ENCODE assay signal across 28 cellular contexts in genomic region chr5:109524555-109524954, GRCh38.
"Had no signal": no experiment of that assay in that cellular context is flagged by ENCODE, and none has a peak within 500 bp of the region (broad histone marks: within the 10 kb centered on the region; RNA-seq: fewer than 3 reads in every experiment).

No MANE protein-coding gene starts in this region.

- H3K9me3 ChIP-seq: colonic mucosa, esophagus squamous epithelium, gastrocnemius medialis, gastroesophageal sphincter had no signal

- DNase-seq: colonic mucosa; cortex of kidney; dermis blood vessel endothelial cell; dorsolateral prefrontal cortex; effector CD4-positive, alpha-beta T cell; effector CD8-positive, alpha-beta T cell; effector memory CD4-positive, alpha-beta T cell; effector memory CD8-positive, alpha-beta T cell; endodermal cell; erythroblast; esophagus squamous epithelium; foreskin fibroblast; foreskin keratinocyte; foreskin melanocyte; gastrocnemius medialis; glutamatergic neuron; head of caudate nucleus; heart left ventricle; heart right ventricle had no signal

- H3K36me3 ChIP-seq: colonic mucosa, esophagus muscularis mucosa, esophagus squamous epithelium, gastrocnemius medialis, gastroesophageal sphincter, heart left ventricle, heart right ventricle had no signal

- H3K4me3 ChIP-seq: colonic mucosa, coronary artery, dorsolateral prefrontal cortex, esophagus muscularis mucosa, esophagus squamous epithelium, gastrocnemius medialis, gastroesophageal sphincter, heart left ventricle, heart right ventricle had no signal

- H3K4me1 ChIP-seq: colonic mucosa, foreskin keratinocyte, gastrocnemius medialis, heart left ventricle had no signal

- FAIRE-seq: colon, endometrium, endothelial cell of umbilical vein, frontal cortex had no signal

- H3K27me3 ChIP-seq: colonic mucosa, dorsolateral prefrontal cortex, esophagus muscularis mucosa, esophagus squamous epithelium, foreskin keratinocyte, gastrocnemius medialis, gastroesophageal sphincter, heart left ventricle, heart right ventricle had no signal

- ATAC-seq: effector memory CD8-positive, alpha-beta T cell; esophagus mucosa; foreskin keratinocyte; gastrocnemius medialis; gastroesophageal sphincter; heart left ventricle; heart right ventricle had no signal

- H3K27ac ChIP-seq: colonic mucosa, coronary artery, dorsolateral prefrontal cortex, epithelial cell of prostate, esophagus muscularis mucosa, esophagus squamous epithelium, foreskin keratinocyte, gastrocnemius medialis, gastroesophageal sphincter, heart left ventricle, heart right ventricle had no signal
